Comparison of ENCODE assay signal across 12 cellular contexts in the genomic region with DNA sequence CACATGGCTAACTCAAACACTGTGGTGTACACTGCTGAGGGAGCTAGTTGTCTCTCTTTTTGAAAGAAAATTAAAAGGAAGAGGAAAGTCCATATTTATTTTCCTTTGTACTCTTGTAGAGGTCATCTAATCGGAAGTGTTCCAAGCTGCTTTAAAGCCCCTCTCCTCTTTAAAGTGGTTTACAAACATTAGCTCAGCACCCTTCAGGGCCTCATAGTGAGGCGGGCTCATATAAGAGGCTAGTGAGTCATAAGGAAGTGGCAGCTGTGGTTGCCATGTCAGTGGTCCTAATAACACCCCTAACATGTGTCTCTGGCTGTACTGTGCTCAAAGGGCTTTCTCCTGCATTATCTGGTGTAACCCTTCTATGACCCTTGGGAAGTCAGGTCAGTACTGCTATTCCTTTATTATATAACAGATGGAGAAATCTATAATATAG.
DNase-seq lines count a peak whose midpoint lies in the region; ATAC-seq, FAIRE-seq and TF ChIP-seq lines count a peak whose summit lies in the region.
"Had no signal": no experiment of that assay in that cellular context is flagged by ENCODE, and none has a peak within 500 bp of the region (broad histone marks: within the 10 kb centered on the region; RNA-seq: fewer than 3 reads in every experiment).

No MANE protein-coding gene starts in this region.

- peak; percentile 70 for ATAC-seq in activated CD8-positive, alpha-beta T cell treated with anti-CD3 and anti-CD28 coated beads, Interleukin-2, amount 10 ng/mL, durations not matched to agents 7 days and 5 days
- ATAC-seq in HepG2 = peak; percentile 85

- POLR2A ChIA-PET in activated CD8-positive, alpha-beta T cell treated with anti-CD3 and anti-CD28 coated beads, Interleukin-2, amount 10 ng/mL, durations not matched to agents 7 days and 5 days (lab: Charles Lee) = no interaction called here
- POLR2A ChIA-PET in HepG2 (lab: Yijun Ruan, JAX) = interaction anchor here (0.6 to 4.4 kb wide), 20 partner anchors 9 to 610 kb away, joined by 3 to 114 read pairs (median 4); a partner anchor contains a TSS

- no TSS peak for BruUV-seq in HepG2 (replicated peaks; lab: Mats Ljungman, UMichigan)

- peak overlapping the region; percentile 65 for H3K4me2 ChIP-seq in HepG2 (ENCODE audit: low read depth, low read length)

- no peaks in the 10 kb centered on the region for H3K36me3 Mint-ChIP-seq in activated CD8-positive, alpha-beta T cell treated with anti-CD3 and anti-CD28 coated beads, Interleukin-2, amount 10 ng/mL, durations not matched to agents 7 days and 5 days (ENCODE audit: low read depth)

- H3K9me3 ChIP-seq in HepG2 (ENCODE audit: low read length) = no peaks in the 10 kb centered on the region; the same call in 1 of the 2 replicates
- H3K9me3 ChIP-seq in effector memory CD4-positive, alpha-beta T cell (ENCODE audit: control insufficient read depth, low read length) = no peaks in the 10 kb centered on the region
- H3K9me3 ChIP-seq: gastrocnemius medialis had no signal

- no peak overlapping the region for H2AFZ ChIP-seq in HepG2 (ENCODE audit: low read length)

- peaks cover 7% of the 10 kb centered on the region for H3K27me3 Mint-ChIP-seq in activated CD8-positive, alpha-beta T cell treated with anti-CD3 and anti-CD28 coated beads, Interleukin-2, amount 10 ng/mL, durations not matched to agents 7 days and 5 days (ENCODE audit: low read depth)

- no peak overlapping the region for H3K4me3 Mint-ChIP-seq in activated CD8-positive, alpha-beta T cell treated with anti-CD3 and anti-CD28 coated beads, Interleukin-2, amount 10 ng/mL, durations not matched to agents 7 days and 5 days
- H3K4me3 Mint-ChIP-seq: activated CD4-positive, alpha-beta T cell treated with anti-CD3 and anti-CD28 coated beads, Interleukin-2, amount 10 ng/mL, durations not matched to agents 7 days and 5 days had no signal

- peak overlapping the region; percentile 65 for H3K9ac ChIP-seq in HepG2 (ENCODE audit: insufficient read depth, low read depth, low read length)

- H3K4me1 ChIP-seq in HepG2 (ENCODE audit: insufficient read depth, low read length) = peaks cover 52% of the 10 kb centered on the region
- no peaks in the 10 kb centered on the region for H3K4me1 ChIP-seq in effector memory CD4-positive, alpha-beta T cell (ENCODE audit: control insufficient read depth, insufficient read depth, low read length, poor library complexity, severe bottlenecking)

- DNase-seq in EH (ENCODE audit: low read depth) (peak; percentile 57), LHCN-M2 (ENCODE audit: low read depth) (peak; percentile 88), HepG2 (ENCODE audit: low spot score) (peak; percentile 99), CD1c-positive myeloid dendritic cell (ENCODE audit: extremely low spot score) (no peak), inferior parietal cortex (ENCODE audit: extremely low spot score) (no peak), middle frontal gyrus (ENCODE audit: extremely low spot score, low spot score) (no peak)
- DNase-seq in activated CD8-positive, alpha-beta T cell treated with anti-CD3 and anti-CD28 coated beads, Interleukin-2, amount 10 ng/mL, durations not matched to agents 7 days and 5 days = peak; percentile 52
- DNase-seq in effector memory CD4-positive, alpha-beta T cell = no peak

- no peaks in the 10 kb centered on the region for H4K20me1 ChIP-seq in HepG2 (ENCODE audit: insufficient read depth, low read length)

- no peak for TF ChIP-seq RAD21 in HepG2 (CRISPR knock-in tag; IDR thresholded peaks at IDR 0.05)

- H3K27me3 ChIP-seq in HepG2 (ENCODE audit: control insufficient read depth in 1 of 2, insufficient read depth in 2 of 2, low read length in 2 of 2) = no peaks in the 10 kb centered on the region
- no peaks in the 10 kb centered on the region for H3K27me3 ChIP-seq in effector memory CD4-positive, alpha-beta T cell (replicated peaks; ENCODE audit: control insufficient read depth, insufficient read depth, low read length, poor library complexity, severe bottlenecking)
- H3K27me3 ChIP-seq: gastrocnemius medialis had no signal

- in situ Hi-C loops in HepG2 (cut with HindIII; ENCODE audit: extremely low pct_ligation_motif_present, low pct_unique_long_range_greater_than_20kb) = loop anchor here (5.0 kb wide), 1 partner anchor 148 kb away; no protein-coding TSS in a partner anchor

- peaks cover 13% of the 10 kb centered on the region for H3K4me1 Mint-ChIP-seq in activated CD8-positive, alpha-beta T cell treated with anti-CD3 and anti-CD28 coated beads, Interleukin-2, amount 10 ng/mL, durations not matched to agents 7 days and 5 days (ENCODE audit: low read depth)
- H3K4me1 Mint-ChIP-seq: activated CD4-positive, alpha-beta T cell treated with anti-CD3 and anti-CD28 coated beads, Interleukin-2, amount 10 ng/mL, durations not matched to agents 7 days and 5 days had no signal

- peak overlapping the region; percentile 82 for H3K27ac ChIP-seq in HepG2 (ENCODE audit: extremely low read length, insufficient read depth, low read length)
- no peak overlapping the region for H3K27ac ChIP-seq in effector memory CD4-positive, alpha-beta T cell (ENCODE audit: insufficient read depth, low read length, poor library complexity, severe bottlenecking)
- H3K27ac ChIP-seq: gastrocnemius medialis had no signal

- no peak for TF ChIP-seq CTCF in HepG2 (CRISPR knock-in tag; IDR thresholded peaks at IDR 0.05)

- TF ChIP-seq POLR2A in HepG2 (IDR thresholded peaks at IDR 0.05; ENCODE audit: insufficient read depth in 1 of 2, low read depth in 2 of 2, low read length in 2 of 2) = peak; percentile 38 to 50; a peak in 2 of 4 replicates

- H3K27ac Mint-ChIP-seq in activated CD8-positive, alpha-beta T cell treated with anti-CD3 and anti-CD28 coated beads, Interleukin-2, amount 10 ng/mL, durations not matched to agents 7 days and 5 days = no peak overlapping the region
- H3K27ac Mint-ChIP-seq: activated CD4-positive, alpha-beta T cell treated with anti-CD3 and anti-CD28 coated beads, Interleukin-2, amount 10 ng/mL, durations not matched to agents 7 days and 5 days had no signal

- intact Hi-C loops in HepG2 (cut with micrococcal nuclease; ENCODE audit: unreplicated experiment) = loop anchor here (1.0 to 10.0 kb wide), 5 partner anchors 27 to 320 kb away; no protein-coding TSS in a partner anchor

- H3K79me2 ChIP-seq in HepG2 (ENCODE audit: insufficient read depth, low read length) = no peaks in the 10 kb centered on the region

- peak overlapping the region in 2 of 3 experiments; percentile 5 to 19; a peak in 2 of 6 replicates for H3K4me3 ChIP-seq in HepG2 (replicated peaks in 1 of 3; ENCODE audit: insufficient read depth in 1 of 3, low read depth in 2 of 3, low read length in 3 of 3)
- H3K4me3 ChIP-seq in effector memory CD4-positive, alpha-beta T cell (ENCODE audit: insufficient read depth, low read depth, low read length, poor library complexity, severe bottlenecking) = no peak overlapping the region
- H3K4me3 ChIP-seq: gastrocnemius medialis had no signal

- peak; percentile 99 to 100 for TF ChIP-seq EP300 in HepG2 (IDR thresholded peaks at IDR 0.05; ENCODE audit: low read depth in 2 of 2, low read length in 2 of 2)
- TF ChIP-seq EP300 in HepG2 (CRISPR knock-in tag; IDR thresholded peaks at IDR 0.05; ENCODE audit: borderline replicate concordance) = peak; percentile 98

- peaks cover 4% of the 10 kb centered on the region for H3K9me3 Mint-ChIP-seq in activated CD8-positive, alpha-beta T cell treated with anti-CD3 and anti-CD28 coated beads, Interleukin-2, amount 10 ng/mL, durations not matched to agents 7 days and 5 days (ENCODE audit: insufficient read depth)

- CTCF ChIA-PET in activated CD8-positive, alpha-beta T cell treated with anti-CD3 and anti-CD28 coated beads, Interleukin-2, amount 10 ng/mL, durations not matched to agents 7 days and 5 days (lab: Charles Lee) = interaction anchor here (0.7 to 3.8 kb wide), 18 partner anchors 9 to 321 kb away, joined by 3 to 30 read pairs (median 4); no protein-coding TSS in a partner anchor
- CTCF ChIA-PET in HepG2 (lab: Yijun Ruan, JAX; ENCODE audit: low intra/inter-chr PET ratio, low total read pairs) = interaction anchor here (1.1 to 2.3 kb wide), 3 partner anchors 21 to 225 kb away, joined by 3 to 20 read pairs (median 8); no protein-coding TSS in a partner anchor

- FAIRE-seq in HepG2 (lab: Jason Lieb, UNC) = peak; percentile 89
- FAIRE-seq: D721Med, HTR-8/SVneo had no signal

- H3K36me3 ChIP-seq in HepG2 (replicated peaks in 1 of 2; ENCODE audit: control insufficient read depth in 1 of 2, insufficient read depth in 2 of 2, low read length in 2 of 2) = no peaks in the 10 kb centered on the region
- no peaks in the 10 kb centered on the region for H3K36me3 ChIP-seq in effector memory CD4-positive, alpha-beta T cell (ENCODE audit: control insufficient read depth, insufficient read depth, low read length)
- H3K36me3 ChIP-seq: gastrocnemius medialis had no signal

- 0% methylated on average over 2 of the region's 2 CpGs for WGBS in HepG2 (ENCODE audit: low lambda C conversion rate)

TF ChIP-seq in HepG2, 621 proteins besides CTCF, POLR2A, EP300 and RAD21 (continues in another document):
- TF ChIP-seq ZNF251 (CRISPR knock-in tag; IDR thresholded peaks at IDR 0.05) (no peak), NRL (CRISPR knock-in tag; IDR thresholded peaks at IDR 0.05; ENCODE audit: borderline replicate concordance) (no peak)

Comparison
In these comparisons a context has a peak if more than half of its experiments do, and no peak if none do; other contexts are left out.
1. DNase-seq: peak in EH (single experiment), LHCN-M2 (single experiment), activated CD8-positive, alpha-beta T cell treated with anti-CD3 and anti-CD28 coated beads, Interleukin-2, amount 10 ng/mL, durations not matched to agents 7 days and 5 days (single experiment) and HepG2 (single experiment); none in effector memory CD4-positive, alpha-beta T cell (0 of 3), CD1c-positive myeloid dendritic cell (single experiment), inferior parietal cortex (single experiment) and middle frontal gyrus (single experiment).